Comparison of ENCODE assay signal across 1 cellular context in the genomic region with DNA sequence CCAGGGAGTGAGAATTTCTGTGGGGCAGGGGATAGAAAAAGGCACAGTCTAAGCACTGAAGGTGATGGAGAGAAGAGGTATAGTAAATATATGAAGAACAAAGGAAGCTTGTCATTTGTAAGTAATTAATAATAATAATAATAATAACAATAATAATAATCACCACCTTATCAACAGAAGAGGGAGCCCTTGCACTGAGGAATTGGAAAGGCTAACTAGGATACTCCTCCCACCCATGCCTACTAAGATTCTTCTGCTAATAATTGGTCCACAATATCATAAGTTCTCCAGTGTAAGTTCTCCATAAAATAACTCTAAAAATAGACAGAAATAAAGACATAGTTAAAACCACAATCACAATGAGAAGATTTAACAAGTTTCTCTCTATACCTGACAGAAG.
TF ChIP-seq lines count a peak whose summit lies in the region.

No MANE protein-coding gene starts in this region.

TF ChIP-seq in GM12878, 131 proteins besides CTCF, POLR2A, EP300 and RAD21:
- no peak for TF ChIP-seq EZH2 (IDR thresholded peaks at IDR 0.05; ENCODE audit: borderline replicate concordance, control insufficient read depth, low read depth, low read length)
- no peak for TF ChIP-seq HDAC6 (IDR thresholded peaks at IDR 0.05; ENCODE audit: unreplicated experiment)
- TF ChIP-seq, protein P1, sequence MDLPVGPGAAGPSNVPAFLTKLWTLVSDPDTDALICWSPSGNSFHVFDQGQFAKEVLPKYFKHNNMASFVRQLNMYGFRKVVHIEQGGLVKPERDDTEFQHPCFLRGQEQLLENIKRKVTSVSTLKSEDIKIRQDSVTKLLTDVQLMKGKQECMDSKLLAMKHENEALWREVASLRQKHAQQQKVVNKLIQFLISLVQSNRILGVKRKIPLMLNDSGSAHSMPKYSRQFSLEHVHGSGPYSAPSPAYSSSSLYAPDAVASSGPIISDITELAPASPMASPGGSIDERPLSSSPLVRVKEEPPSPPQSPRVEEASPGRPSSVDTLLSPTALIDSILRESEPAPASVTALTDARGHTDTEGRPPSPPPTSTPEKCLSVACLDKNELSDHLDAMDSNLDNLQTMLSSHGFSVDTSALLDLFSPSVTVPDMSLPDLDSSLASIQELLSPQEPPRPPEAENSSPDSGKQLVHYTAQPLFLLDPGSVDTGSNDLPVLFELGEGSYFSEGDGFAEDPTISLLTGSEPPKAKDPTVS (IDR thresholded peaks at IDR 0.05; ENCODE audit: low read depth, low read length): no peak
- TF ChIP-seq SMC3 (IDR thresholded peaks at IDR 0.05; ENCODE audit: borderline replicate concordance, low read length): peak; percentile 41; the same call in 1 of the 2 replicates
- TF ChIP-seq, protein P2, sequence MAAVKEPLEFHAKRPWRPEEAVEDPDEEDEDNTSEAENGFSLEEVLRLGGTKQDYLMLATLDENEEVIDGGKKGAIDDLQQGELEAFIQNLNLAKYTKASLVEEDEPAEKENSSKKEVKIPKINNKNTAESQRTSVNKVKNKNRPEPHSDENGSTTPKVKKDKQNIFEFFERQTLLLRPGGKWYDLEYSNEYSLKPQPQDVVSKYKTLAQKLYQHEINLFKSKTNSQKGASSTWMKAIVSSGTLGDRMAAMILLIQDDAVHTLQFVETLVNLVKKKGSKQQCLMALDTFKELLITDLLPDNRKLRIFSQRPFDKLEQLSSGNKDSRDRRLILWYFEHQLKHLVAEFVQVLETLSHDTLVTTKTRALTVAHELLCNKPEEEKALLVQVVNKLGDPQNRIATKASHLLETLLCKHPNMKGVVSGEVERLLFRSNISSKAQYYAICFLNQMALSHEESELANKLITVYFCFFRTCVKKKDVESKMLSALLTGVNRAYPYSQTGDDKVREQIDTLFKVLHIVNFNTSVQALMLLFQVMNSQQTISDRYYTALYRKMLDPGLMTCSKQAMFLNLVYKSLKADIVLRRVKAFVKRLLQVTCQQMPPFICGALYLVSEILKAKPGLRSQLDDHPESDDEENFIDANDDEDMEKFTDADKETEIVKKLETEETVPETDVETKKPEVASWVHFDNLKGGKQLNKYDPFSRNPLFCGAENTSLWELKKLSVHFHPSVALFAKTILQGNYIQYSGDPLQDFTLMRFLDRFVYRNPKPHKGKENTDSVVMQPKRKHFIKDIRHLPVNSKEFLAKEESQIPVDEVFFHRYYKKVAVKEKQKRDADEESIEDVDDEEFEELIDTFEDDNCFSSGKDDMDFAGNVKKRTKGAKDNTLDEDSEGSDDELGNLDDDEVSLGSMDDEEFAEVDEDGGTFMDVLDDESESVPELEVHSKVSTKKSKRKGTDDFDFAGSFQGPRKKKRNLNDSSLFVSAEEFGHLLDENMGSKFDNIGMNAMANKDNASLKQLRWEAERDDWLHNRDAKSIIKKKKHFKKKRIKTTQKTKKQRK (IDR thresholded peaks at IDR 0.05; ENCODE audit: low read depth, low read length): no peak
